In genomic region chr3:27791956-27792355, GRCh38 we compare ENCODE assay signal across 27 cellular contexts.
DNase-seq lines count a peak whose midpoint lies in the region; ATAC-seq, FAIRE-seq and TF ChIP-seq lines count a peak whose summit lies in the region.
"Had no signal": no experiment of that assay in that cellular context is flagged by ENCODE, and none has a peak within 500 bp of the region (broad histone marks: within the 10 kb centered on the region; RNA-seq: fewer than 3 reads in every experiment).

No MANE protein-coding gene starts in this region.

- H3K9me3 ChIP-seq in A549, result no peaks in the 10 kb centered on the region
- no peaks in the 10 kb centered on the region for H3K9me3 ChIP-seq in keratinocyte (ENCODE audit: control insufficient read depth, low read depth, low read length)
- H3K9me3 ChIP-seq: BLaER1 treated with 17β-estradiol and CSF1 and Interleukin-3, amounts not matched to agents 10 nM and 100 nM; MG63 had no signal

- H3K9me3 Mint-ChIP-seq in HFFc6, result no peaks in the 10 kb centered on the region
- H3K9me3 Mint-ChIP-seq: CD4-positive, alpha-beta T cell had no signal

- TF ChIP-seq CTCF in A549 (IDR thresholded peaks at IDR 0.05), result no peak
- TF ChIP-seq CTCF in keratinocyte (optimal IDR thresholded peaks at IDR 0.05 in 1 of 3, IDR thresholded peaks at IDR 0.05 in 1 of 3, conservative IDR thresholded peaks at IDR 0.05 in 1 of 3; ENCODE audit: extremely low read depth in 1 of 3, insufficient read depth in 2 of 3, low read length in 3 of 3), result no peak
- no peak for TF ChIP-seq CTCF in HFFc6 (IDR thresholded peaks at IDR 0.05)

- H3K4me1 ChIP-seq in A549 (no peaks in the 10 kb centered on the region), keratinocyte (ENCODE audit: control insufficient read depth, extremely low read depth, insufficient read depth, low read length) (no peaks in the 10 kb centered on the region)
- H3K4me1 ChIP-seq: BLaER1 treated with 17β-estradiol and CSF1 and Interleukin-3, amounts not matched to agents 10 nM and 100 nM had no signal

- DNase-seq in A549 (ENCODE audit: low read depth in 1 of 2, low spot score in 1 of 2), result no peak
- no peak for DNase-seq in H54 (ENCODE audit: insufficient read length, low spot score)
- DNase-seq in cerebellar cortex (ENCODE audit: low spot score), result peak; percentile 42
- DNase-seq in keratinocyte (ENCODE audit: low read depth, low spot score), result no peak
- no peak for DNase-seq in stimulated activated naive CD8-positive, alpha-beta T cell treated with anti-CD3 and anti-CD28 coated beads, Interleukin-15, Interleukin-2, amounts not matched to agents 100 U/mL and 50 U/mL, for 24 hours
- DNase-seq in activated gamma-delta T cell (lab: John Stamatoyannopoulos, UW), result no peak
- no peak for DNase-seq in HFFc6
- DNase-seq: AML-193; CD4-positive, alpha-beta T cell; GDM1; Karpas-422; MG63; NCI-H1105 treated with DMSO at 0.1 percent for 48 hours; NCI-H146; NCI-H1930; NCI-H2107; NCI-H446 treated with DMSO at 0.1 percent for 48 hours; NCI-H526; NCI-H82; SHP77 treated with DMSO at 0.1 percent for 48 hours had no signal

- no peak for FAIRE-seq in A549 (lab: Jason Lieb, UNC)
- peak; percentile 41 for FAIRE-seq in H54 (lab: Jason Lieb, UNC)
- no peak for FAIRE-seq in keratinocyte (lab: Jason Lieb, UNC)
- FAIRE-seq: A204.1, D721Med, GM12878, HepG2 had no signal

- H3K27ac ChIP-seq in A549 (no peak overlapping the region), keratinocyte (ENCODE audit: control insufficient read depth, insufficient read depth, low read length) (no peak overlapping the region)
- H3K27ac ChIP-seq: BLaER1 treated with 17β-estradiol and CSF1 and Interleukin-3, amounts not matched to agents 10 nM and 100 nM; RWPE1 had no signal

- H3K27ac Mint-ChIP-seq in HFFc6, result no peak overlapping the region
- H3K27ac Mint-ChIP-seq: CD4-positive, alpha-beta T cell had no signal

- no peak for ATAC-seq in A549
- ATAC-seq in stimulated activated naive CD8-positive, alpha-beta T cell treated with anti-CD3 and anti-CD28 coated beads, Interleukin-15, Interleukin-2, amounts not matched to agents 100 U/mL and 50 U/mL, for 24 hours, result no peak
- ATAC-seq: HepG2, Panc1 had no signal

- H3K27me3 Mint-ChIP-seq in HFFc6 (ENCODE audit: insufficient read depth), result peaks cover 2% of the 10 kb centered on the region; the same call in 1 of the 2 replicates
- H3K27me3 Mint-ChIP-seq: CD4-positive, alpha-beta T cell had no signal

- H3K79me2 ChIP-seq in keratinocyte (ENCODE audit: control insufficient read depth, insufficient read depth, low read length), result no peaks in the 10 kb centered on the region

- POLR2A ChIA-PET in A549 (lab: Yijun Ruan, JAX), result no interaction called here

- TF ChIP-seq POLR2A in A549 (IDR thresholded peaks at IDR 0.05; ENCODE audit: low read length) (no peak), H54 (IDR thresholded peaks at IDR 0.05; ENCODE audit: low read depth, low read length) (no peak)

- no peaks in the 10 kb centered on the region for H3K9me1 ChIP-seq in keratinocyte (ENCODE audit: control insufficient read depth, extremely low read depth, insufficient read depth, low read length)

- H3K4me3 ChIP-seq in A549, result no peak overlapping the region
- no peak overlapping the region for H3K4me3 ChIP-seq in keratinocyte (ENCODE audit: control insufficient read depth in 2 of 3, extremely low read depth in 1 of 3, insufficient read depth in 2 of 3, low read depth in 1 of 3, low read length in 3 of 3)
- H3K4me3 ChIP-seq: BLaER1 treated with 17β-estradiol and CSF1 and Interleukin-3, amounts not matched to agents 10 nM and 100 nM; GM12878; MG63 had no signal

- no peaks in the 10 kb centered on the region for H3K27me3 ChIP-seq in keratinocyte (ENCODE audit: control insufficient read depth, extremely low read depth, insufficient read depth, low read length)
- H3K27me3 ChIP-seq: BLaER1 treated with 17β-estradiol and CSF1 and Interleukin-3, amounts not matched to agents 10 nM and 100 nM; MG63 had no signal

- no peak for TF ChIP-seq RAD21 in A549 (conservative IDR thresholded peaks at IDR 0.05 in 1 of 2, IDR thresholded peaks at IDR 0.05 in 1 of 2)

- WGBS in A549 (ENCODE audit: missing lambda C conversion rate), result 79% methylated on average over 2 of the region's 2 CpGs

- no peaks in the 10 kb centered on the region for H3K4me1 Mint-ChIP-seq in HFFc6 (ENCODE audit: low read depth)

- H3K9ac ChIP-seq in keratinocyte (ENCODE audit: control insufficient read depth, extremely low read depth, insufficient read depth, low read length), result no peak overlapping the region
- H3K9ac ChIP-seq: BLaER1 treated with 17β-estradiol and CSF1 and Interleukin-3, amounts not matched to agents 10 nM and 100 nM had no signal

- no peak for TF ChIP-seq EP300 in A549 (IDR thresholded peaks at IDR 0.05)

- dilution Hi-C loops in keratinocyte (cut with MboI; ENCODE audit: extremely low pct_ligation_motif_present, low sequenced_read_pairs), result no loop called here

- H3K36me3 Mint-ChIP-seq in HFFc6 (ENCODE audit: low read depth), result no peaks in the 10 kb centered on the region

- H2AFZ ChIP-seq in keratinocyte (ENCODE audit: control insufficient read depth, low read length), result peak overlapping the region; percentile 41

- H4K20me1 ChIP-seq in keratinocyte (ENCODE audit: control insufficient read depth, extremely low read depth, insufficient read depth, low read length), result no peaks in the 10 kb centered on the region
- H4K20me1 ChIP-seq: BLaER1 treated with 17β-estradiol and CSF1 and Interleukin-3, amounts not matched to agents 10 nM and 100 nM had no signal

- no peaks in the 10 kb centered on the region for H3K36me3 ChIP-seq in keratinocyte (ENCODE audit: control insufficient read depth in 2 of 2, extremely low read depth in 1 of 2, insufficient read depth in 2 of 2, low read length in 2 of 2)
- H3K36me3 ChIP-seq: BLaER1 treated with 17β-estradiol and CSF1 and Interleukin-3, amounts not matched to agents 10 nM and 100 nM; MG63 had no signal

- CTCF ChIA-PET in A549 (lab: Yijun Ruan, JAX), result interaction anchor here (0.7 to 1.6 kb wide), 2 partner anchors 70 to 325 kb away, joined by 3 to 4 read pairs; partner anchors contain the start of gene EOMES

- no peak overlapping the region for H3K4me2 ChIP-seq in A549
- no peak overlapping the region for H3K4me2 ChIP-seq in keratinocyte (ENCODE audit: control insufficient read depth, extremely low read depth, insufficient read depth, low read depth, low read length)
- H3K4me2 ChIP-seq: BLaER1 treated with 17β-estradiol and CSF1 and Interleukin-3, amounts not matched to agents 10 nM and 100 nM had no signal

- no peak overlapping the region for H3K4me3 Mint-ChIP-seq in HFFc6
- H3K4me3 Mint-ChIP-seq: CD4-positive, alpha-beta T cell had no signal

TF ChIP-seq in A549, 52 proteins besides CTCF, POLR2A, EP300 and RAD21:
- TF ChIP-seq MAX (IDR thresholded peaks at IDR 0.05), result no peak
- peak; percentile 14 for TF ChIP-seq MAFK (IDR thresholded peaks at IDR 0.05; ENCODE audit: partially characterized antibody)
